8 cellular contexts compared by ENCODE assay signal in genomic region chr16:84186685-84187437, GRCh38. TPM values are rescaled to one million over a fixed set of nuclear protein-coding genes. Genes with fewer than 3 reads are reported as not detected.
A peak's percentile ranks its signal among the peaks of the same experiment; 100 is the strongest.
DNase-seq lines count a peak whose midpoint lies in the region; ATAC-seq and TF ChIP-seq lines count a peak whose summit lies in the region.

TAF1C (minus strand) TSS chr16:84187057; CDS start chr16:84184988, 2,069 bp downstream.

- H3K4me1 ChIP-seq in mucosa of descending colon (ENCODE audit: low read depth): peaks cover 9% of the 10 kb centered on the region

- no peaks in the 10 kb centered on the region for H3K9me3 ChIP-seq in mucosa of descending colon

- H3K4me3 ChIP-seq in epithelial cell of esophagus (ENCODE audit: low read length) (peak within 1 kb of the TSS; percentile 93), mucosa of descending colon (peak within 1 kb of the TSS; percentile 87)

- DNase-seq in DMS 273 treated with DMSO at 0.1 percent for 48 hours (lab: John Stamatoyannopoulos, UW) (peak; percentile 68), HuH-7.5 (ENCODE audit: low spot score) (peak; percentile 98), OCI-M1 (lab: John Stamatoyannopoulos, UW) (peak; percentile 98), activated T-cell treated with anti-CD3 and anti-CD28 coated beads for 24 hours (ENCODE audit: low read depth) (peak; percentile 87), epithelial cell of esophagus (ENCODE audit: low read depth) (peak; percentile 95), mucosa of descending colon (peak; percentile 94 to 97 (median 95))
- peak; percentile 86 for DNase-seq in stimulated activated CD8-positive, alpha-beta memory T cell treated with anti-CD3 and anti-CD28 coated beads, Interleukin-4, amount 100 ng/mL, for 24 hours (ENCODE audit: low read depth)

- ATAC-seq in GM21515 (IDR thresholded peaks at IDR 0.05; ENCODE audit: unreplicated experiment): peak; percentile 92
- peak; percentile 100 for ATAC-seq in mucosa of descending colon

- intact Hi-C loops in mucosa of descending colon (cut with DNase I, micrococcal nuclease): loop anchor here in 1 of 2 donors (5.0 kb wide), 1 partner anchor 105 kb away; no protein-coding TSS in a partner anchor

- H3K36me3 ChIP-seq in mucosa of descending colon (ENCODE audit: low read depth): no peaks in the 10 kb centered on the region

- TF ChIP-seq CTCF in epithelial cell of esophagus (IDR thresholded peaks at IDR 0.05; ENCODE audit: insufficient read depth, low read depth, low read length, missing control alignments) (peak; percentile 94), mucosa of descending colon (IDR thresholded peaks at IDR 0.05) (peak; percentile 97)

RNA-seq across cellular contexts. Expression of gene TAF1C, which starts in this region (rescaled TPM):
- 10 to 100 TPM; 35.0 to 49.7 (median 42.2) TPM for total RNA-seq in mucosa of descending colon

Comparison
In these comparisons a context has a peak if more than half of its experiments do, and no peak if none do; other contexts are left out.
1. Peak in every context shown above with its lines: DNase-seq, ATAC-seq and H3K4me3 ChIP-seq.